Comparison of ENCODE assay signal across 23 cellular contexts in the genomic region with DNA sequence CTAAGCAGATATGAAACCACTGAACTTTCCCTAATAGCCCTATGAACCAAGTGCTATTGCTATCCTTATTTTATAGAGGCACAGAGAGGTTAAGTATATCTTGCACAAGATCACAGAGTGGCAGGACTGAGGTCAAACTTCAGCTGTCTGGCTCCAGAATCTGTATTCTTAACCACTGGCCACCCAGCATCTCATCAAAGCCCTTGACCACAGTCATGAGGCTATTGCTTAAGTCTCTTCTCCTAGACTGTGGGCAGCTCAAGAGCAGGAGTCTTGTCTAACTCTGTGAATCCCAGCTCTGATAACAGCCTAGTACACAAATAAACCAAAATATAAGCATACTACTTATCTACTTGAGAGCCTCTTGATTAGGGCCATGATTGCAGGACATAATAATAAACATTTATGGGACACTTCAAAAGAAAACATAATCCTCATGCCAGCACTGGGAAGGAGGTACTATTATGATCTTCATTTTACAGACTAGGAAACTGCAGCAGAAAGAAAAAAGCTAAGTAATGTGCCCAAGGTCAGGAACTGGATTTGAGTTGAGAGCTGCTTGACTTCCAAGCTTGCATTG. TPM values are rescaled to one million over a fixed set of nuclear protein-coding genes. Genes with fewer than 3 reads are reported as not detected.
A peak's percentile ranks its signal among the peaks of the same experiment; 100 is the strongest.
DNase-seq lines count a peak whose midpoint lies in the region; ATAC-seq and TF ChIP-seq lines count a peak whose summit lies in the region.
"Had no signal": no experiment of that assay in that cellular context is flagged by ENCODE, and none has a peak within 500 bp of the region (broad histone marks: within the 10 kb centered on the region; RNA-seq: fewer than 3 reads in every experiment).

No MANE protein-coding gene starts in this region.

- dilution Hi-C loops in IMR-90 (cut with HindIII; ENCODE audit: low sequenced_read_pairs, unreplicated experiment) = no loop called here

- CTCF ChIA-PET in IMR-90 (lab: Yijun Ruan, JAX) = interaction anchor here (0.6 to 2.0 kb wide), 4 partner anchors 10 to 239 kb away, joined by 3 to 10 read pairs (median 4); no protein-coding TSS in a partner anchor

- TF ChIP-seq POLR2A in IMR-90 (IDR thresholded peaks at IDR 0.05; ENCODE audit: low read depth, low read length) (no peak), esophagus muscularis mucosa (IDR thresholded peaks at IDR 0.05; ENCODE audit: low read depth) (no peak)

- H3K14ac ChIP-seq in IMR-90 (replicated peaks; ENCODE audit: low read depth, low read length) = no peak overlapping the region

- H2AFZ ChIP-seq in IMR-90 (replicated peaks; ENCODE audit: low read length, poor library complexity) = no peak overlapping the region

- ATAC-seq in IMR-90 (ENCODE audit: low read depth) (peak; percentile 86), HG03521 (IDR thresholded peaks at IDR 0.05; ENCODE audit: unreplicated experiment) (no peak)
- ATAC-seq: Panc1; stimulated activated naive CD8-positive, alpha-beta T cell treated with anti-CD3 and anti-CD28 coated beads, Interleukin-15, Interleukin-2, amounts not matched to agents 100 U/mL and 50 U/mL, for 24 hours had no signal

- H3K9me3 ChIP-seq in IMR-90 (ENCODE audit: control insufficient read depth, insufficient read depth, low read length) (no peaks in the 10 kb centered on the region), esophagus muscularis mucosa (no peaks in the 10 kb centered on the region)
- H3K9me3 ChIP-seq: BE2C, pancreas, sigmoid colon, transverse colon had no signal

- H2BK120ac ChIP-seq in IMR-90 (ENCODE audit: low read depth, low read length) = no peak overlapping the region

- H3K4me1 ChIP-seq in IMR-90 (ENCODE audit: control insufficient read depth, insufficient read depth, low read length) (peaks cover 2% of the 10 kb centered on the region; the same call in 1 of the 2 replicates), esophagus muscularis mucosa (peaks cover 0 to 5% (median 0%) of the 10 kb centered on the region in 4 donors)
- H3K4me1 ChIP-seq: BE2C, pancreas, transverse colon had no signal

- no peak overlapping the region for H3K27ac Mint-ChIP-seq in type B pancreatic cell
- H3K27ac Mint-ChIP-seq: activated naive CD8-positive, alpha-beta T cell treated with anti-CD3 and anti-CD28 coated beads for 36 hours; activated T-helper 1 cell treated with anti-CD3 and anti-CD28 coated beads, Interleukin-12 subunit alpha, Interleukin-12 subunit beta, Interleukin-2, Interleukin-4 antibody, amounts not matched to agents 30 ng/mL and 10 ng/mL and 1 ng/mL, durations not matched to agents 14 hours and 24 hours and 36 hours had no signal

- H3K27ac ChIP-seq in IMR-90 (ENCODE audit: insufficient read depth, low read length) = no peak overlapping the region
- no peak overlapping the region for H3K27ac ChIP-seq in esophagus muscularis mucosa (replicated peaks in 1 of 4)
- H3K27ac ChIP-seq: pancreas, sigmoid colon, SK-N-MC, transverse colon had no signal

- H3K79me1 ChIP-seq in IMR-90 (ENCODE audit: low read depth in 1 of 2, low read length in 2 of 2) = no peaks in the 10 kb centered on the region

- peak overlapping the region; percentile 4; the same call in 1 of the 2 replicates for H2AK5ac ChIP-seq in IMR-90 (ENCODE audit: low read depth, low read length)

- no peak overlapping the region for H4K5ac ChIP-seq in IMR-90 (ENCODE audit: low read depth, low read length)

- in situ Hi-C loops in IMR-90 (cut with MboI; ENCODE audit: low sequenced_read_pairs) = loop anchor here (5.0 kb wide), 1 partner anchor 233 kb away; no protein-coding TSS in a partner anchor
- in situ Hi-C loops in astrocyte of the spinal cord (cut with HindIII; ENCODE audit: low sequenced_read_pairs) = no loop called here

- H3K36me3 ChIP-seq in IMR-90 (ENCODE audit: control insufficient read depth, insufficient read depth, low read length) = no peaks in the 10 kb centered on the region
- H3K36me3 ChIP-seq in esophagus muscularis mucosa = no peaks in the 10 kb centered on the region
- H3K36me3 ChIP-seq: BE2C, pancreas, sigmoid colon, transverse colon had no signal

- no peak overlapping the region for H2BK15ac ChIP-seq in IMR-90 (ENCODE audit: low read depth, low read length)

- H3K4me2 ChIP-seq in IMR-90 (ENCODE audit: low read depth, low read length) = no peak overlapping the region

- no peak overlapping the region for H2AK9ac ChIP-seq in IMR-90 (replicated peaks; ENCODE audit: low read depth, low read length, poor library complexity)

- TF ChIP-seq CTCF in IMR-90 (conservative IDR thresholded peaks at IDR 0.05; ENCODE audit: low read depth, low read length) (no peak), astrocyte of the spinal cord (IDR thresholded peaks at IDR 0.05; ENCODE audit: low read depth, low read length) (no peak), type B pancreatic cell (conservative IDR thresholded peaks at IDR 0.05) (no peak), esophagus muscularis mucosa (IDR thresholded peaks at IDR 0.05) (no peak)

- peaks cover 6% of the 10 kb centered on the region for H3K4me1 Mint-ChIP-seq in type B pancreatic cell (ENCODE audit: unreplicated experiment)

- no peak overlapping the region for H3K4ac ChIP-seq in IMR-90 (ENCODE audit: low read depth, low read length)

- no peak overlapping the region for H3K9ac ChIP-seq in IMR-90 (ENCODE audit: low read depth, low read length)

- H3K4me3 ChIP-seq in IMR-90 (ENCODE audit: insufficient read depth, low read depth, low read length) = no peak overlapping the region
- no peak overlapping the region for H3K4me3 ChIP-seq in astrocyte of the spinal cord (ENCODE audit: low read depth, low read length)
- no peak overlapping the region for H3K4me3 ChIP-seq in esophagus muscularis mucosa
- H3K4me3 ChIP-seq: pancreas, sigmoid colon, SK-N-MC, transverse colon had no signal

- H4K8ac ChIP-seq in IMR-90 (ENCODE audit: low read depth in 2 of 2, low read length in 2 of 2) = no peak overlapping the region

- TF ChIP-seq RAD21 in IMR-90 (IDR thresholded peaks at IDR 0.05; ENCODE audit: low read length) = no peak

- peak; percentile 65 for DNase-seq in CD1c-positive myeloid dendritic cell (ENCODE audit: extremely low spot score)
- peak; percentile 54 for DNase-seq in IMR-90
- DNase-seq in astrocyte of the spinal cord (ENCODE audit: low read depth, low spot score) = peak; percentile 30
- peak; percentile 33 for DNase-seq in medulla oblongata (ENCODE audit: extremely low spot score)
- no peak for DNase-seq in type B pancreatic cell (ENCODE audit: extremely low spot score, unreplicated experiment)
- DNase-seq in esophagus muscularis mucosa (ENCODE audit: extremely low spot score) = no peak
- DNase-seq in activated T-cell treated with anti-CD3 and anti-CD28 coated beads, Interleukin-2, amount 50 U/mL, for 48 hours = no peak
- DNase-seq: activated naive CD8-positive, alpha-beta T cell treated with anti-CD3 and anti-CD28 coated beads for 36 hours; BE2C; dermis blood vessel endothelial cell; EL; GOT3; NCI-H2227 treated with DMSO at 0.1 percent for 48 hours; pancreas; sigmoid colon; stimulated activated CD4-positive, alpha-beta T cell treated with anti-CD3 and anti-CD28 coated beads, Interleukin-1b, Interleukin-23, amount 100 ng/mL, for 48 hours; stimulated activated naive CD8-positive, alpha-beta T cell treated with anti-CD3 and anti-CD28 coated beads, Interleukin-15, Interleukin-2, amounts not matched to agents 100 U/mL and 50 U/mL, for 24 hours; T1000; transverse colon had no signal

- 0 out of 2 replicates have a peak, but pooled peaks cover 5% of the 10 kb centered on the region for H3K9me1 ChIP-seq in IMR-90 (ENCODE audit: insufficient read depth, low read length)

- no peak overlapping the region for H4K91ac ChIP-seq in IMR-90 (ENCODE audit: insufficient read depth, low read depth, low read length)

- H4K20me1 ChIP-seq in IMR-90 (ENCODE audit: insufficient read depth, low read length) = no peaks in the 10 kb centered on the region

- H3K9me3 Mint-ChIP-seq in type B pancreatic cell = no peaks in the 10 kb centered on the region
- H3K9me3 Mint-ChIP-seq: activated naive CD8-positive, alpha-beta T cell treated with anti-CD3 and anti-CD28 coated beads for 36 hours; activated T-helper 1 cell treated with anti-CD3 and anti-CD28 coated beads, Interleukin-12 subunit alpha, Interleukin-12 subunit beta, Interleukin-2, Interleukin-4 antibody, amounts not matched to agents 30 ng/mL and 10 ng/mL and 1 ng/mL, durations not matched to agents 14 hours and 24 hours and 36 hours had no signal

- no TSS peak for BruUV-seq in IMR-90 (replicated peaks; lab: Mats Ljungman, UMichigan)

- H3K4me3 Mint-ChIP-seq in type B pancreatic cell = no peak overlapping the region
- H3K4me3 Mint-ChIP-seq: activated naive CD8-positive, alpha-beta T cell treated with anti-CD3 and anti-CD28 coated beads for 36 hours; activated T-helper 1 cell treated with anti-CD3 and anti-CD28 coated beads, Interleukin-12 subunit alpha, Interleukin-12 subunit beta, Interleukin-2, Interleukin-4 antibody, amounts not matched to agents 30 ng/mL and 10 ng/mL and 1 ng/mL, durations not matched to agents 14 hours and 24 hours and 36 hours had no signal

- H3K27me3 Mint-ChIP-seq in type B pancreatic cell = peaks cover 10% of the 10 kb centered on the region

- H3K27me3 ChIP-seq in IMR-90 (ENCODE audit: control insufficient read depth, insufficient read depth, low read length) (no peaks in the 10 kb centered on the region), esophagus muscularis mucosa (no peaks in the 10 kb centered on the region)
- H3K27me3 ChIP-seq: BE2C, pancreas, sigmoid colon had no signal

- POLR2A ChIA-PET in IMR-90 (lab: Charles Lee; ENCODE audit: unreplicated experiment) = interaction anchor here (0.6 kb wide), 1 partner anchor 12 kb away, joined by 3 read pairs; no protein-coding TSS in a partner anchor

- intact Hi-C loops in IMR-90 (cut with micrococcal nuclease) (no loop called here), esophagus muscularis mucosa (cut with DNase I) (loop anchor here (5.0 kb wide), 2 partner anchors 48 to 403 kb away; a partner anchor contains a TSS)

- no peak overlapping the region for H2BK20ac ChIP-seq in IMR-90 (ENCODE audit: low read depth, low read length)

- no peak for TF ChIP-seq EP300 in esophagus muscularis mucosa (IDR thresholded peaks at IDR 0.05)

- H3K56ac ChIP-seq in IMR-90 (ENCODE audit: extremely low read depth, insufficient read depth, low read length) = no peak overlapping the region

- no peak overlapping the region for H3K23ac ChIP-seq in IMR-90 (ENCODE audit: low read depth, low read length)

- H3K18ac ChIP-seq in IMR-90 (ENCODE audit: low read depth, low read length) = no peak overlapping the region

- no peaks in the 10 kb centered on the region for H3K36me3 Mint-ChIP-seq in type B pancreatic cell
- H3K36me3 Mint-ChIP-seq: activated naive CD8-positive, alpha-beta T cell treated with anti-CD3 and anti-CD28 coated beads for 36 hours had no signal

- no peak overlapping the region for H2BK5ac ChIP-seq in IMR-90 (ENCODE audit: low read depth, low read length, poor library complexity, severe bottlenecking)

RNA-seq across cellular contexts. Expression of a gene that starts 22.4 kb away (rescaled TPM):
- total RNA-seq in IMR-90 (2012; rRNA removed) (15.2 and 30.0 TPM in 2 replicates), type B pancreatic cell (ENCODE audit: low replicate concordance) (39.0 and 60.6 TPM in 2 replicates), esophagus muscularis mucosa (10 to 100 TPM; 27.7 to 50.2 (median 39.5) TPM)
- polyA plus RNA-seq in IMR-90 (2012; rRNA removed) = 11.7 and 15.0 TPM in 2 replicates
- polyA plus RNA-seq in IMR-90 (2012; cell fraction: cytosol; rRNA removed) = 1.3 and 2.1 TPM in 2 replicates
- 0.76 and 5.6 TPM in 2 replicates for polyA plus RNA-seq in IMR-90 (2012; cell fraction: nucleus; rRNA removed; ENCODE audit: low replicate concordance)

RNA-seq across cellular contexts. Expression of a gene that starts 47.3 kb away (rescaled TPM):
- total RNA-seq in IMR-90 (2012; rRNA removed) (42.1 and 55.3 TPM in 2 replicates), type B pancreatic cell (ENCODE audit: low replicate concordance) (16.3 and 61.6 TPM in 2 replicates), esophagus muscularis mucosa (10 to 100 TPM in 1 of 4 donors, 1 to 10 TPM in 3; 3.8 to 25.7 (median 4.6) TPM)
- polyA plus RNA-seq in IMR-90 (2012; rRNA removed) = 48.1 and 61.5 TPM in 2 replicates
- polyA plus RNA-seq in IMR-90 (2012; cell fraction: cytosol; rRNA removed) = 39.0 and 110 TPM in 2 replicates
- 239 and 414 TPM in 2 replicates for polyA plus RNA-seq in IMR-90 (2012; cell fraction: nucleus; rRNA removed; ENCODE audit: low replicate concordance)

Comparison
In these comparisons a context has a peak if more than half of its experiments do, and no peak if none do; other contexts are left out.
1. DNase-seq: peak in CD1c-positive myeloid dendritic cell (single experiment), IMR-90 (single experiment), astrocyte of the spinal cord (single experiment) and medulla oblongata (single experiment); none in type B pancreatic cell (single experiment), esophagus muscularis mucosa (single experiment) and activated T-cell treated with anti-CD3 and anti-CD28 coated beads, Interleukin-2, amount 50 U/mL, for 48 hours (0 of 2).